1 cellular context compared by ENCODE assay signal in genomic region chr2:209425082-209426071, GRCh38.
TF ChIP-seq lines count a peak whose summit lies in the region.

No MANE protein-coding gene starts in this region.

TF ChIP-seq in H1, 55 proteins besides CTCF, POLR2A, EP300 and RAD21 (continued from another document):
- TF ChIP-seq GABPA (IDR thresholded peaks at IDR 0.05; ENCODE audit: borderline replicate concordance, insufficient read depth, low read length) (no peak), YY1 (IDR thresholded peaks at IDR 0.05; ENCODE audit: low read depth, low read length) (no peak), CEBPB (IDR thresholded peaks at IDR 0.05; ENCODE audit: low read depth, low read length) (no peak), NANOG (IDR thresholded peaks at IDR 0.05; ENCODE audit: insufficient read depth, low read depth, low read length, poor library complexity, severe bottlenecking) (no peak), TAF7 (optimal IDR thresholded peaks at IDR 0.05; ENCODE audit: borderline replicate concordance, low read depth, low read length) (no peak), E2F6 (IDR thresholded peaks at IDR 0.05) (no peak), KDM5A (IDR thresholded peaks at IDR 0.05; ENCODE audit: low read length) (no peak), USF2 (IDR thresholded peaks at IDR 0.05; ENCODE audit: low read length) (no peak), SUZ12 (IDR thresholded peaks at IDR 0.05; ENCODE audit: low read length) (no peak), TCF12 (IDR thresholded peaks at IDR 0.05; ENCODE audit: low read depth, low read length) (no peak), JUND (IDR thresholded peaks at IDR 0.05; ENCODE audit: low read length) (no peak), ATF3 (IDR thresholded peaks at IDR 0.05; ENCODE audit: insufficient read depth, low read depth, low read length) (no peak), SRF (IDR thresholded peaks at IDR 0.05; ENCODE audit: low read depth, low read length) (no peak), PHF8 (conservative IDR thresholded peaks at IDR 0.05; ENCODE audit: low read depth, low read length) (no peak), SP4 (IDR thresholded peaks at IDR 0.05; ENCODE audit: low read length) (no peak), ASH2L (IDR thresholded peaks at IDR 0.05; ENCODE audit: low read length) (no peak)
